Comparison of ENCODE assay signal across 23 cellular contexts in genomic region chr18:42437646-42438045, GRCh38.
A peak's percentile ranks its signal among the peaks of the same experiment; 100 is the strongest.
DNase-seq lines count a peak whose midpoint lies in the region; ATAC-seq, FAIRE-seq and TF ChIP-seq lines count a peak whose summit lies in the region.
"Had no signal": no experiment of that assay in that cellular context is flagged by ENCODE, and none has a peak within 500 bp of the region (broad histone marks: within the 10 kb centered on the region; RNA-seq: fewer than 3 reads in every experiment).

No MANE protein-coding gene starts in this region.

- no peak overlapping the region for H3K4me3 Mint-ChIP-seq in astrocyte (ENCODE audit: unreplicated experiment)
- H3K4me3 Mint-ChIP-seq: activated CD4-positive, alpha-beta T cell treated with anti-CD3 and anti-CD28 coated beads, Interleukin-2, amount 10 ng/mL, durations not matched to agents 24 days and 14 days; H9; nephron had no signal

- H3K4me3 ChIP-seq in astrocyte (ENCODE audit: insufficient read depth, low read depth, low read length) (no peak overlapping the region), fibroblast of pulmonary artery (replicated peaks; ENCODE audit: low read depth, low read length) (no peak overlapping the region)
- H3K4me3 ChIP-seq: spleen had no signal

- H4K20me1 ChIP-seq in astrocyte (ENCODE audit: insufficient read depth, low read length): no peaks in the 10 kb centered on the region

- H3K4me1 Mint-ChIP-seq in astrocyte (ENCODE audit: low read depth, unreplicated experiment): peaks cover 2% of the 10 kb centered on the region
- H3K4me1 Mint-ChIP-seq: activated CD4-positive, alpha-beta T cell treated with anti-CD3 and anti-CD28 coated beads, Interleukin-2, amount 10 ng/mL, durations not matched to agents 24 days and 14 days; H9 had no signal

- H2AFZ ChIP-seq in astrocyte (ENCODE audit: low read depth, low read length): no peak overlapping the region

- no peaks in the 10 kb centered on the region for H3K4me1 ChIP-seq in astrocyte (ENCODE audit: insufficient read depth, low read length)
- H3K4me1 ChIP-seq: spleen had no signal

- H3K36me3 ChIP-seq in astrocyte (ENCODE audit: insufficient read depth, low read length): no peaks in the 10 kb centered on the region
- H3K36me3 ChIP-seq: spleen had no signal

- H3K27me3 Mint-ChIP-seq in astrocyte (ENCODE audit: low read depth, unreplicated experiment): no peaks in the 10 kb centered on the region
- H3K27me3 Mint-ChIP-seq: activated CD4-positive, alpha-beta T cell treated with anti-CD3 and anti-CD28 coated beads, Interleukin-2, amount 10 ng/mL, durations not matched to agents 24 days and 14 days had no signal

- no peaks in the 10 kb centered on the region for H3K79me2 ChIP-seq in astrocyte (ENCODE audit: insufficient read depth, low read length)

- no peak for TF ChIP-seq CTCF in astrocyte (IDR thresholded peaks at IDR 0.05; ENCODE audit: insufficient read depth, low read depth, low read length)
- TF ChIP-seq CTCF in fibroblast of pulmonary artery (IDR thresholded peaks at IDR 0.05; ENCODE audit: low read length, missing control alignments): no peak

- no peak overlapping the region for H3K27ac Mint-ChIP-seq in astrocyte (ENCODE audit: unreplicated experiment)
- H3K27ac Mint-ChIP-seq: activated CD4-positive, alpha-beta T cell treated with anti-CD3 and anti-CD28 coated beads, Interleukin-2, amount 10 ng/mL, durations not matched to agents 24 days and 14 days; H9; nephron had no signal

- no peaks in the 10 kb centered on the region for H3K9me3 Mint-ChIP-seq in astrocyte (ENCODE audit: unreplicated experiment)

- DNase-seq in NCI-H2171 treated with DMSO at 0.1 percent for 48 hours (lab: John Stamatoyannopoulos, UW): peak; percentile 5
- no peak for DNase-seq in NCI-H2171 (lab: John Stamatoyannopoulos, UW)
- peak; percentile 77 for DNase-seq in astrocyte (ENCODE audit: low read depth)
- peak; percentile 23 for DNase-seq in fibroblast of pulmonary artery (ENCODE audit: low read depth)
- no peak for DNase-seq in sciatic nerve (ENCODE audit: low spot score)
- no peak for DNase-seq in NCI-H774 (lab: John Stamatoyannopoulos, UW)
- no peak for DNase-seq in NCI-H146 (lab: John Stamatoyannopoulos, UW)
- DNase-seq: activated CD4-positive, alpha-beta T cell treated with anti-CD3 and anti-CD28 coated beads, Interleukin-2, amount 10 ng/mL, durations not matched to agents 24 days and 14 days; activated CD8-positive, alpha-beta memory T cell treated with anti-CD3 and anti-CD28 coated beads, Interleukin-2, amount 50 U/mL, for 4 hours; activated gamma-delta T cell; effector memory CD4-positive, alpha-beta T cell; H9; hypothalamus; kidney; mesendoderm; NCI-H1694; spleen; stimulated activated CD4-positive, alpha-beta T cell treated with anti-CD3 and anti-CD28 coated beads, Interleukin-4, amount 100 ng/mL, for 4 hours had no signal

- no peak overlapping the region for H3K4me2 ChIP-seq in astrocyte (ENCODE audit: low read length)

- H3K27me3 ChIP-seq in astrocyte (ENCODE audit: insufficient read depth, low read length): no peaks in the 10 kb centered on the region
- H3K27me3 ChIP-seq: spleen had no signal

- ATAC-seq in sciatic nerve: peak; percentile 10
- ATAC-seq in GM21423 (IDR thresholded peaks at IDR 0.05; ENCODE audit: unreplicated experiment): no peak
- ATAC-seq: HepG2 had no signal

- peaks cover 2% of the 10 kb centered on the region for H3K36me3 Mint-ChIP-seq in astrocyte (ENCODE audit: low read depth, unreplicated experiment)

- no peak for FAIRE-seq in astrocyte (lab: Jason Lieb, UNC)
- FAIRE-seq: A204.1, D721Med, HepG2, kidney had no signal

- intact Hi-C loops in sciatic nerve (cut with DNase I): no loop called here

- H3K9ac ChIP-seq in astrocyte (ENCODE audit: low read length): no peak overlapping the region

- no peak overlapping the region for H3K27ac ChIP-seq in astrocyte (ENCODE audit: low read depth, low read length)
- H3K27ac ChIP-seq: spleen had no signal

- H3K9me3 ChIP-seq in astrocyte (ENCODE audit: insufficient read depth, low read depth, low read length): no peaks in the 10 kb centered on the region

Comparison
In these comparisons a context has a peak if more than half of its experiments do, and no peak if none do; other contexts are left out.
1. DNase-seq: peak in NCI-H2171 treated with DMSO at 0.1 percent for 48 hours (single experiment), astrocyte (single experiment) and fibroblast of pulmonary artery (single experiment); none in NCI-H2171 (single experiment), sciatic nerve (single experiment), NCI-H774 (single experiment) and NCI-H146 (single experiment).